ENCODE assay signal across 9 cellular contexts in genomic region chr5:40683351-40683750, GRCh38. TPM values are rescaled to one million over a fixed set of nuclear protein-coding genes. Genes with fewer than 3 reads are reported as not detected.
DNase-seq lines count a peak whose midpoint lies in the region; ATAC-seq and TF ChIP-seq lines count a peak whose summit lies in the region.
"Had no signal": no experiment of that assay in that cellular context is flagged by ENCODE, and none has a peak within 500 bp of the region (broad histone marks: within the 10 kb centered on the region; RNA-seq: fewer than 3 reads in every experiment).

No MANE protein-coding gene starts in this region.

- no peaks in the 10 kb centered on the region for H3K9me3 ChIP-seq in SK-N-MC (ENCODE audit: low read depth, low read length)
- H3K9me3 ChIP-seq in esophagus squamous epithelium, result no peaks in the 10 kb centered on the region
- H3K9me3 ChIP-seq in sigmoid colon, result no peaks in the 10 kb centered on the region
- no peaks in the 10 kb centered on the region for H3K9me3 ChIP-seq in smooth muscle cell (replicated peaks; ENCODE audit: low read depth)

- no peak for TF ChIP-seq POLR2A in esophagus squamous epithelium (IDR thresholded peaks at IDR 0.05)
- no peak for TF ChIP-seq POLR2A in sigmoid colon (IDR thresholded peaks at IDR 0.05)

- 20 to 30% methylated on average over 1 of the region's 1 CpG for WGBS in esophagus squamous epithelium, 2 donors
- WGBS in sigmoid colon, 2 donors, result 2 to 15% methylated on average over 1 of the region's 1 CpG
- 74% methylated on average over 1 of the region's 1 CpG for WGBS in smooth muscle cell (ENCODE audit: low lambda C conversion rate)

- no peaks in the 10 kb centered on the region for H4K20me1 ChIP-seq in smooth muscle cell (ENCODE audit: low read depth)

- H3K27me3 ChIP-seq in esophagus squamous epithelium, result peaks cover 0 to 19% (median 0%) of the 10 kb centered on the region in 4 donors
- H3K27me3 ChIP-seq in sigmoid colon, result no peaks in the 10 kb centered on the region
- peaks cover 49% of the 10 kb centered on the region for H3K27me3 ChIP-seq in smooth muscle cell (ENCODE audit: low read depth)

- H3K9ac ChIP-seq in SK-N-MC (ENCODE audit: insufficient read length), result no peak overlapping the region
- H3K9ac ChIP-seq in smooth muscle cell (ENCODE audit: low read depth), result no peak overlapping the region

- DNase-seq in HCEC 1CT (peak; percentile 7), SK-N-MC (ENCODE audit: low read depth, low spot score) (no peak), esophagus squamous epithelium (lab: John Stamatoyannopoulos, UW) (no peak), sigmoid colon (no peak), smooth muscle cell (lab: John Stamatoyannopoulos, UW; ENCODE audit: unreplicated experiment) (no peak)
- DNase-seq: erythroblast had no signal

- H3K27ac ChIP-seq in SK-N-MC, result no peak overlapping the region
- H3K27ac ChIP-seq in esophagus squamous epithelium, result peak overlapping the region in 3 of 4 donors; percentile 93 to 99 (median 98)
- H3K27ac ChIP-seq in sigmoid colon, result peak overlapping the region; percentile 41 to 93 (median 88)
- no peak overlapping the region for H3K27ac ChIP-seq in smooth muscle cell (ENCODE audit: low read depth)

- H3K36me3 ChIP-seq in SK-N-MC (ENCODE audit: insufficient read depth, low read length), result no peaks in the 10 kb centered on the region; the same call in 1 of the 2 replicates
- H3K36me3 ChIP-seq in esophagus squamous epithelium, result no peaks in the 10 kb centered on the region
- H3K36me3 ChIP-seq in sigmoid colon, result peaks cover 0 to 8% (median 0%) of the 10 kb centered on the region in 4 donors
- no peaks in the 10 kb centered on the region for H3K36me3 ChIP-seq in smooth muscle cell (ENCODE audit: low read depth)

- no peak overlapping the region for H3K4me2 ChIP-seq in smooth muscle cell

- no peak for TF ChIP-seq CTCF in esophagus squamous epithelium (IDR thresholded peaks at IDR 0.05)
- no peak for TF ChIP-seq CTCF in sigmoid colon (IDR thresholded peaks at IDR 0.05)
- no peak for TF ChIP-seq CTCF in smooth muscle cell (IDR thresholded peaks at IDR 0.05; ENCODE audit: borderline replicate concordance, insufficient read depth, poor library complexity, severe bottlenecking)

- H3K4me3 ChIP-seq in SK-N-MC, result peak overlapping the region; percentile 51
- H3K4me3 ChIP-seq in esophagus squamous epithelium, result peak overlapping the region in 3 of 4 donors; percentile 72 to 88 (median 86)
- peak overlapping the region; percentile 61 to 84 (median 78) for H3K4me3 ChIP-seq in sigmoid colon
- no peak overlapping the region for H3K4me3 ChIP-seq in smooth muscle cell

- H3K4me1 ChIP-seq in esophagus squamous epithelium, result peaks cover 5 to 86% (median 22%) of the 10 kb centered on the region in 3 donors
- H3K4me1 ChIP-seq in sigmoid colon, result peaks cover 0 to 70% (median 31%) of the 10 kb centered on the region in 4 donors
- peaks cover 17% of the 10 kb centered on the region for H3K4me1 ChIP-seq in smooth muscle cell (ENCODE audit: low read depth)

- ATAC-seq in GM21737 (IDR thresholded peaks at IDR 0.05; ENCODE audit: unreplicated experiment) (no peak), HG02870 (IDR thresholded peaks at IDR 0.05; ENCODE audit: unreplicated experiment) (no peak), HG03108 (IDR thresholded peaks at IDR 0.05; ENCODE audit: unreplicated experiment) (no peak)

- H3K79me2 ChIP-seq in smooth muscle cell (ENCODE audit: low read depth), result no peaks in the 10 kb centered on the region

- no peak overlapping the region for H2AFZ ChIP-seq in smooth muscle cell (ENCODE audit: low read depth)

- intact Hi-C loops in esophagus squamous epithelium (cut with DNase I) (no loop called here), sigmoid colon (cut with DNase I) (loop anchor here (2.0 to 10.0 kb wide), 4 partner anchors 206 to 685 kb away; no protein-coding TSS in a partner anchor)

- TF ChIP-seq EP300 in sigmoid colon (IDR thresholded peaks at IDR 0.05), result peak in 2 of 4 donors; percentile 2 to 3

- H3F3A ChIP-seq in smooth muscle cell (ENCODE audit: low read depth), result no peaks in the 10 kb centered on the region

RNA-seq across cellular contexts. Expression of gene PTGER4, which starts 3.6 kb away (rescaled TPM):
- total RNA-seq in esophagus squamous epithelium (10 to 100 TPM in 2 of 4 donors, 1 to 10 TPM in 2; 7.1 to 21.9 (median 11.6) TPM), sigmoid colon (10 to 100 TPM; 44.3 to 77.7 (median 72.8) TPM), smooth muscle cell (0.31 and 1.0 TPM in 2 replicates)
- polyA plus RNA-seq in sigmoid colon (10 to 100 TPM in 2 of 3 donors, 1 to 10 TPM in 1; 9.0 to 20.1 (median 12.0) TPM), smooth muscle cell (0.27 and 1.5 TPM in 2 replicates)

Comparison
In these comparisons a context has a peak if more than half of its experiments do, and no peak if none do; other contexts are left out.
1. H3K27ac ChIP-seq: peak in esophagus squamous epithelium (3 of 4) and sigmoid colon (4 of 4); none in SK-N-MC (single experiment) and smooth muscle cell (single experiment).